7 cellular contexts compared by ENCODE assay signal in the genomic region with DNA sequence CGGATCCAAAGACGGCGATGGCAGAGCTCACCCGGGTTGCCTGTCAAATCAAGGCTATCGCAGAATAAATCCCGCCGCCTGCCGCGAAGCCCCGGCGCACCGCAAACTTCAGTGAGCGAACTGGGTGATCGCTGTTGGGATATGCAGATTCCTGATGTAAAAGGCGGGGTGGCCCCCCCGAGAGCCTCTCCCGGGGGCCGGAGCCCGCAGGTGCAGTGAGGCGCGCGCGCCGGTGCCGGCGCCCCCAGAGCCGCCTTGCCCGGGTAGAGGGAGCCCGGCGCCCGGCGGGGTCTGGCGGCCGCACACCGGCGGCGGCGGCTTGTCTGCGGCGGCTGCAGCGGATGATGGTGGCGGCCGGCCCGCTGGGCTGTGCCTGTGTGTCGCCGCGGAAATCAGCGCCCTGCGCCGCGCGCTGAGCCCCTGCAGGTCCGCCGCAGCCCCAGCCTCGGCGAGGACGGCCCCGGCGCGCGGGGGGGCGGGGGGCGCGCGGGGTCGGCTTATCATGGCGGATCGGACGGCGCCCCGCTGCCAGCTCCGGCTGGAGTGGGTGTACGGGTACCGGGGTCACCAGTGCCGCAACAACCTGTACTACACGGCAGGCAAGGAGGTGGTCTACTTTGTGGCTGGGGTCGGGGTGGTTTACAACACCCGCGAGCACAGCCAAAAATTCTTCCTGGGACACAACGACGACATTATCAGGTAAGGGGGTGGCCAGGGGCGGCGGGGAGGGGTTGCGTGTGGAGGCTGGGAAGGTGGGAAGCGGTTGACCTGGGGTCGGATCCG. TPM values are rescaled to one million over a fixed set of nuclear protein-coding genes. Genes with fewer than 3 reads are reported as not detected.
A peak's percentile ranks its signal among the peaks of the same experiment; 100 is the strongest.
DNase-seq lines count a peak whose midpoint lies in the region; ATAC-seq, FAIRE-seq and TF ChIP-seq lines count a peak whose summit lies in the region.

No MANE protein-coding gene starts in this region.

- H3K4me1 ChIP-seq in pancreas, result no peaks in the 10 kb centered on the region

- H3K27ac ChIP-seq in pancreas, result no peak overlapping the region

- intact Hi-C loops in pancreas (cut with DNase I), result no loop called here

- no peak for TF ChIP-seq CTCF in GM06990 (IDR thresholded peaks at IDR 0.05; ENCODE audit: insufficient read depth, low read length, poor library complexity, severe bottlenecking)
- no peak for TF ChIP-seq CTCF in pancreas (IDR thresholded peaks at IDR 0.05)

- H3K4me3 ChIP-seq in GM06990 (replicated peaks; ENCODE audit: low read depth, low read length) (peak overlapping the region; percentile 88), pancreas (peak overlapping the region; percentile 65 to 90 (median 75))

- H3K27me3 ChIP-seq in GM06990 (replicated peaks; ENCODE audit: control insufficient read depth, insufficient read depth, low read length) (peaks cover 2% of the 10 kb centered on the region), pancreas (no peaks in the 10 kb centered on the region)

- H3K36me3 ChIP-seq in GM06990 (ENCODE audit: control insufficient read depth, insufficient read depth, low read length) (no peaks in the 10 kb centered on the region), pancreas (no peaks in the 10 kb centered on the region)

- FAIRE-seq in pancreas (lab: Jason Lieb, UNC), result no peak

- peak; percentile 34 for DNase-seq in GM06990 (ENCODE audit: extremely low read depth, insufficient read length)
- DNase-seq in M059J (ENCODE audit: low read depth), result peak; percentile 18
- peak; percentile 47 to 53 for DNase-seq in activated T-cell treated with anti-CD3 and anti-CD28 coated beads, Interleukin-2, amount 50 U/mL, for 48 hours
- DNase-seq in glomerular visceral epithelial cell (ENCODE audit: extremely low spot score), result peak; percentile 13
- DNase-seq in pancreas, result peak; percentile 17 to 75 (median 36)
- no peak for DNase-seq in NK-92 treated with Interleukin-12 subunit alpha and Interleukin-12 subunit beta, amount 100 ng/mL, for 24 hours (lab: John Stamatoyannopoulos, UW)
- DNase-seq in OCI-M1 (lab: John Stamatoyannopoulos, UW), result no peak

- H3K9me3 ChIP-seq in pancreas, result no peaks in the 10 kb centered on the region

- ATAC-seq in pancreas, result peak in 1 of 4 donors; percentile 6

- 2 to 3% methylated on average over 72 to 87 of the region's 87 CpGs for WGBS in pancreas, 2 donors

RNA-seq across cellular contexts. Expression of a gene that starts 1.3 kb away (rescaled TPM):
- 1.6 and 1.7 TPM in 2 replicates for total RNA-seq in M059J (2014; rRNA removed; shearing (Covaris generic))
- total RNA-seq in pancreas, result 1 to 10 TPM; 1.2 to 2.9 (median 2.1) TPM
- 1 to 10 TPM; 2.3 to 4.9 TPM for polyA plus RNA-seq in pancreas

Comparison
In these comparisons a context has a peak if more than half of its experiments do, and no peak if none do; other contexts are left out.
1. DNase-seq: peak in GM06990 (single experiment), M059J (single experiment), activated T-cell treated with anti-CD3 and anti-CD28 coated beads, Interleukin-2, amount 50 U/mL, for 48 hours (2 of 2), glomerular visceral epithelial cell (single experiment) and pancreas (6 of 6); none in NK-92 treated with Interleukin-12 subunit alpha and Interleukin-12 subunit beta, amount 100 ng/mL, for 24 hours (single experiment) and OCI-M1 (single experiment).